In the genomic region with DNA sequence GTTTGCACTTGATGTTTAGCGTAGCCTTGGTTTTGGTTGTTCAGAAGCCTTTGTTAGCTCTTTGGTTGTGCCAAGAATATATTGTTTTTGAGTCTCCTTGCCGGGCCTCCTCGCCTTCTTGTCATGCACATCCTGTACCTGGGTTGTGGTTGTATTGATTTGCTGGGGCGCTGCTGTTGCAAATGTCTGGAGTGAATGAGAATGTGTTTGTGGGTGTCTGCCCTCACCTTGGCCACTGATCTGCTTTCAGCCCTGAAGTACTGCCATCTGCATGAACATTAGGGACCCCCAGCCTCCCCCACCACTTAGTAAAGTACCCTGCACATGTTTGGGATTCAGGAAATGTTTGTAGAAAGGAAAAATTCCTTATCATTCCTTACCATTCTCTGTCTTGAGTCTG, we compare ENCODE assay signal across 14 cellular contexts. TPM values are rescaled to one million over a fixed set of nuclear protein-coding genes. Genes with fewer than 3 reads are reported as not detected.
DNase-seq lines count a peak whose midpoint lies in the region; ATAC-seq and TF ChIP-seq lines count a peak whose summit lies in the region.
"Had no signal": no experiment of that assay in that cellular context is flagged by ENCODE, and none has a peak within 500 bp of the region (broad histone marks: within the 10 kb centered on the region; RNA-seq: fewer than 3 reads in every experiment).

No MANE protein-coding gene starts in this region.

- ATAC-seq in lower lobe of right lung: peak in 1 of 2 donors; percentile 39
- ATAC-seq in upper lobe of left lung (ENCODE audit: low FRiP score in 2 of 2): no peak
- no peak for ATAC-seq in Right ventricle myocardium superior (ENCODE audit: poor library complexity)
- ATAC-seq: K562 had no signal

- intact Hi-C loops in lower lobe of right lung (cut with DNase I) (no loop called here), Right ventricle myocardium superior (cut with DNase I) (no loop called here)

- no peak overlapping the region for H3K4me3 ChIP-seq in lower lobe of right lung
- no peak overlapping the region for H3K4me3 ChIP-seq in upper lobe of left lung
- no peak overlapping the region for H3K4me3 ChIP-seq in tibial nerve
- H3K4me3 ChIP-seq: K562, sigmoid colon had no signal

- TF ChIP-seq CTCF in lower lobe of right lung (IDR thresholded peaks at IDR 0.05) (no peak), upper lobe of left lung (IDR thresholded peaks at IDR 0.05) (no peak), tibial nerve (IDR thresholded peaks at IDR 0.05) (no peak)

- WGBS in upper lobe of left lung, 2 donors: 65 to 66% methylated on average over 4 of the region's 4 CpGs
- WGBS in tibial nerve, 2 donors: 79 to 81% methylated on average over 4 of the region's 4 CpGs

- H3K36me3 ChIP-seq in lower lobe of right lung: no peaks in the 10 kb centered on the region
- H3K36me3 ChIP-seq in upper lobe of left lung: no peaks in the 10 kb centered on the region
- no peaks in the 10 kb centered on the region for H3K36me3 ChIP-seq in tibial nerve
- H3K36me3 ChIP-seq: sigmoid colon had no signal

- peak in 1 of 4 donors; percentile 40 for TF ChIP-seq POLR2A in upper lobe of left lung (IDR thresholded peaks at IDR 0.05)
- TF ChIP-seq POLR2A in tibial nerve (IDR thresholded peaks at IDR 0.05): no peak

- peak; percentile 78 for DNase-seq in activated gamma-delta T cell treated with Interleukin-2 at 50 U/mL for 16 hours
- DNase-seq in activated gamma-delta T cell (lab: John Stamatoyannopoulos, UW): no peak
- peak; percentile 63 for DNase-seq in activated T-helper 1 cell treated with Interleukin-2 at 50 U/mL for 16 hours (ENCODE audit: low read depth)
- no peak for DNase-seq in lower lobe of right lung
- peak in 1 of 2 donors; percentile 38 for DNase-seq in upper lobe of left lung
- DNase-seq in tibial nerve (ENCODE audit: low spot score in 2 of 2): no peak
- no peak for DNase-seq in Right ventricle myocardium superior
- no peak for DNase-seq in NCI-H1092 (lab: John Stamatoyannopoulos, UW)
- DNase-seq: GOT3, hippocampal formation, midbrain, NCI-H2227 treated with DMSO at 0.1 percent for 48 hours, sigmoid colon had no signal

- H3K27me3 ChIP-seq in lower lobe of right lung (ENCODE audit: low read depth): no peaks in the 10 kb centered on the region
- H3K27me3 ChIP-seq in upper lobe of left lung: no peaks in the 10 kb centered on the region
- H3K27me3 ChIP-seq in tibial nerve: no peaks in the 10 kb centered on the region
- H3K27me3 ChIP-seq: sigmoid colon had no signal

- no peak for TF ChIP-seq EP300 in upper lobe of left lung (IDR thresholded peaks at IDR 0.05)
- TF ChIP-seq EP300 in tibial nerve (IDR thresholded peaks at IDR 0.05): no peak

- peaks cover 47% of the 10 kb centered on the region for H3K4me1 ChIP-seq in lower lobe of right lung
- H3K4me1 ChIP-seq in upper lobe of left lung: peaks cover 36 to 46% (median 41%) of the 10 kb centered on the region in 4 donors
- H3K4me1 ChIP-seq in tibial nerve: peaks cover 0 to 5% (median 0%) of the 10 kb centered on the region in 4 donors
- H3K4me1 ChIP-seq: sigmoid colon had no signal

- H3K27ac ChIP-seq in lower lobe of right lung (peak overlapping the region; percentile 70), upper lobe of left lung (peak overlapping the region in 3 of 4 donors; percentile 31 to 64 (median 60)), tibial nerve (no peak overlapping the region)

- H3K9me3 ChIP-seq in lower lobe of right lung (no peaks in the 10 kb centered on the region), upper lobe of left lung (no peaks in the 10 kb centered on the region), tibial nerve (no peaks in the 10 kb centered on the region)
- H3K9me3 ChIP-seq: sigmoid colon had no signal

RNA-seq across cellular contexts. Expression of gene PRKCH, which starts 16.5 kb away (rescaled TPM):
- total RNA-seq in lower lobe of right lung: 60.9 TPM
- total RNA-seq in upper lobe of left lung: 100 to 1,000 TPM in 1 of 6 donors, 10 to 100 TPM in 5; 54.0 to 102 (median 76.6) TPM
- total RNA-seq in tibial nerve: 10 to 100 TPM; 26.4 to 33.9 (median 29.2) TPM
- total RNA-seq in Right ventricle myocardium superior: 14.5 TPM

RNA-seq across cellular contexts. Expression of gene TMEM30B, which starts 56.8 kb away (rescaled TPM):
- total RNA-seq in lower lobe of right lung: 20.3 TPM
- total RNA-seq in upper lobe of left lung: 10 to 100 TPM; 15.7 to 59.7 (median 26.4) TPM
- 10 to 100 TPM; 15.6 to 47.6 (median 39.9) TPM for total RNA-seq in tibial nerve
- total RNA-seq in Right ventricle myocardium superior: 0.27 TPM

Comparison
In these comparisons a context has a peak if more than half of its experiments do, and no peak if none do; other contexts are left out.
1. DNase-seq: peak in activated gamma-delta T cell treated with Interleukin-2 at 50 U/mL for 16 hours (single experiment) and activated T-helper 1 cell treated with Interleukin-2 at 50 U/mL for 16 hours (single experiment); none in activated gamma-delta T cell (single experiment), lower lobe of right lung (single experiment), tibial nerve (0 of 2), Right ventricle myocardium superior (single experiment) and NCI-H1092 (single experiment).
2. H3K27ac ChIP-seq: peak in lower lobe of right lung (single experiment) and upper lobe of left lung (3 of 4); none in tibial nerve (0 of 4).
3. RNA of gene TMEM30B, which starts 56.8 kb away (total RNA-seq): 15.6 to 47.6 TPM in tibial nerve, 15.7 to 59.7 TPM in upper lobe of left lung and 20.3 TPM in lower lobe of right lung (single experiment); 0.27 TPM in Right ventricle myocardium superior (single experiment); every median in the first group is over 10 times any median in the second.